28 cellular contexts compared by ENCODE assay signal in genomic region chr2:118535818-118536212, GRCh38.
"Had no signal": no experiment of that assay in that cellular context is flagged by ENCODE, and none has a peak within 500 bp of the region (broad histone marks: within the 10 kb centered on the region; RNA-seq: fewer than 3 reads in every experiment).

No MANE protein-coding gene starts in this region.

- H3K27me3 ChIP-seq: brain microvascular endothelial cell, cardiac muscle cell had no signal

- H3K4me3 ChIP-seq: cardiac muscle cell, SK-N-MC had no signal

- H3K4me3 Mint-ChIP-seq: activated CD8-positive, alpha-beta T cell treated with anti-CD3 and anti-CD28 coated beads, Interleukin-2, amount 10 ng/mL, durations not matched to agents 7 days and 5 days; activated naive CD8-positive, alpha-beta T cell; activated T-helper 1 cell treated with anti-CD3 and anti-CD28 coated beads, Interleukin-12 subunit alpha, Interleukin-12 subunit beta, Interleukin-2, Interleukin-4 antibody, amounts not matched to agents 30 ng/mL and 10 ng/mL and 1 ng/mL, durations not matched to agents 14 hours and 24 hours and 36 hours; T-cell had no signal

- H3K9me3 Mint-ChIP-seq: activated T-helper 1 cell treated with anti-CD3 and anti-CD28 coated beads, Interleukin-12 subunit alpha, Interleukin-12 subunit beta, Interleukin-2, Interleukin-4 antibody, amounts not matched to agents 30 ng/mL and 10 ng/mL and 1 ng/mL, durations not matched to agents 14 hours and 24 hours and 36 hours; T-cell had no signal

- H3K36me3 Mint-ChIP-seq: activated naive CD8-positive, alpha-beta T cell; T-cell had no signal

- ATAC-seq: activated CD8-positive, alpha-beta T cell treated with anti-CD3 and anti-CD28 coated beads, Interleukin-2, amount 10 ng/mL, durations not matched to agents 7 days and 5 days; Right ventricle myocardium inferior; T-cell had no signal

- H3K36me3 ChIP-seq: brain microvascular endothelial cell, cardiac muscle cell, WERI-Rb-1 had no signal

- H3K27ac ChIP-seq: brain microvascular endothelial cell, cardiac muscle cell, SK-N-MC, WERI-Rb-1 had no signal

- H3K27ac Mint-ChIP-seq: activated CD8-positive, alpha-beta T cell treated with anti-CD3 and anti-CD28 coated beads, Interleukin-2, amount 10 ng/mL, durations not matched to agents 7 days and 5 days; activated naive CD8-positive, alpha-beta T cell; activated T-helper 1 cell treated with anti-CD3 and anti-CD28 coated beads, Interleukin-12 subunit alpha, Interleukin-12 subunit beta, Interleukin-2, Interleukin-4 antibody, amounts not matched to agents 30 ng/mL and 10 ng/mL and 1 ng/mL, durations not matched to agents 14 hours and 24 hours and 36 hours; T-cell had no signal

- H3K4me1 Mint-ChIP-seq: T-cell had no signal

- H3K27me3 Mint-ChIP-seq: activated naive CD8-positive, alpha-beta T cell had no signal

- DNase-seq: activated CD4-positive, alpha-beta T cell treated with anti-CD3 and anti-CD28 coated beads for 4 hours; activated CD4-positive, alpha-beta T cell treated with anti-CD3 and anti-CD28 coated beads, Interleukin-2, amount 50 U/mL, for 4 hours; activated CD8-positive, alpha-beta memory T cell treated with anti-CD3 and anti-CD28 coated beads, Interleukin-2, amount 50 U/mL, for 48 hours; activated CD8-positive, alpha-beta T cell treated with anti-CD3 and anti-CD28 coated beads, Interleukin-2, amount 10 ng/mL, durations not matched to agents 7 days and 5 days; activated effector memory CD4-positive, alpha-beta T cell treated with Interleukin-2 at 50 U/mL for 16 hours; activated naive CD4-positive, alpha-beta T cell treated with Interleukin-2 at 50 U/mL for 16 hours; activated T-cell treated with anti-CD3 and anti-CD28 coated beads, Interleukin-2, amount 50 U/mL, for 1 hour; amygdala; brain microvascular endothelial cell; Karpas-422; NCI-H1105; NCI-H1436; NCI-H1694 treated with DMSO at 0.1 percent for 48 hours; NCI-H2029 treated with DMSO at 0.1 percent for 48 hours; NCI-H345; NCI-H510A; NCI-H526 treated with DMSO at 0.1 percent for 48 hours; NCI-H82; NK-92 treated with Interleukin-12 subunit alpha and Interleukin-12 subunit beta, amount 100 ng/mL, for 24 hours; T-cell; T-helper 2 cell; T1000; WERI-Rb-1 had no signal
